ENCODE assay signal across 1 cellular context in genomic region chr9:109120204-109120789, GRCh38.
TF ChIP-seq lines count a peak whose summit lies in the region.

No MANE protein-coding gene starts in this region.

TF ChIP-seq in HepG2, 621 proteins besides CTCF, POLR2A, EP300 and RAD21 (continued from another document):
- no peak for TF ChIP-seq ZNF512B (CRISPR knock-in tag; IDR thresholded peaks at IDR 0.05; ENCODE audit: borderline replicate concordance)
- peak; percentile 92 for TF ChIP-seq ZNF740 (CRISPR knock-in tag; IDR thresholded peaks at IDR 0.05)
- no peak for TF ChIP-seq ZNF720 (CRISPR knock-in tag; IDR thresholded peaks at IDR 0.05)
- TF ChIP-seq, protein P1, sequence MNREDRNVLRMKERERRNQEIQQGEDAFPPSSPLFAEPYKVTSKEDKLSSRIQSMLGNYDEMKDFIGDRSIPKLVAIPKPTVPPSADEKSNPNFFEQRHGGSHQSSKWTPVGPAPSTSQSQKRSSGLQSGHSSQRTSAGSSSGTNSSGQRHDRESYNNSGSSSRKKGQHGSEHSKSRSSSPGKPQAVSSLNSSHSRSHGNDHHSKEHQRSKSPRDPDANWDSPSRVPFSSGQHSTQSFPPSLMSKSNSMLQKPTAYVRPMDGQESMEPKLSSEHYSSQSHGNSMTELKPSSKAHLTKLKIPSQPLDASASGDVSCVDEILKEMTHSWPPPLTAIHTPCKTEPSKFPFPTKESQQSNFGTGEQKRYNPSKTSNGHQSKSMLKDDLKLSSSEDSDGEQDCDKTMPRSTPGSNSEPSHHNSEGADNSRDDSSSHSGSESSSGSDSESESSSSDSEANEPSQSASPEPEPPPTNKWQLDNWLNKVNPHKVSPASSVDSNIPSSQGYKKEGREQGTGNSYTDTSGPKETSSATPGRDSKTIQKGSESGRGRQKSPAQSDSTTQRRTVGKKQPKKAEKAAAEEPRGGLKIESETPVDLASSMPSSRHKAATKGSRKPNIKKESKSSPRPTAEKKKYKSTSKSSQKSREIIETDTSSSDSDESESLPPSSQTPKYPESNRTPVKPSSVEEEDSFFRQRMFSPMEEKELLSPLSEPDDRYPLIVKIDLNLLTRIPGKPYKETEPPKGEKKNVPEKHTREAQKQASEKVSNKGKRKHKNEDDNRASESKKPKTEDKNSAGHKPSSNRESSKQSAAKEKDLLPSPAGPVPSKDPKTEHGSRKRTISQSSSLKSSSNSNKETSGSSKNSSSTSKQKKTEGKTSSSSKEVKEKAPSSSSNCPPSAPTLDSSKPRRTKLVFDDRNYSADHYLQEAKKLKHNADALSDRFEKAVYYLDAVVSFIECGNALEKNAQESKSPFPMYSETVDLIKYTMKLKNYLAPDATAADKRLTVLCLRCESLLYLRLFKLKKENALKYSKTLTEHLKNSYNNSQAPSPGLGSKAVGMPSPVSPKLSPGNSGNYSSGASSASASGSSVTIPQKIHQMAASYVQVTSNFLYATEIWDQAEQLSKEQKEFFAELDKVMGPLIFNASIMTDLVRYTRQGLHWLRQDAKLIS (CRISPR knock-in tag; IDR thresholded peaks at IDR 0.05), result no peak
- TF ChIP-seq KDM5A (IDR thresholded peaks at IDR 0.05; ENCODE audit: borderline replicate concordance, low read length), result peak; percentile 97
- TF ChIP-seq ZSCAN25 (CRISPR knock-in tag; IDR thresholded peaks at IDR 0.05), result no peak
- 0 out of 2 replicates have a peak, but pooled peaks have one; percentile 11 for TF ChIP-seq KMT2B (CRISPR knock-in tag; IDR thresholded peaks at IDR 0.05)
- TF ChIP-seq POGZ (CRISPR knock-in tag; IDR thresholded peaks at IDR 0.05), result 0 out of 2 replicates have a peak, but pooled peaks have one; percentile 11
- peak; percentile 26; the same call in 1 of the 2 replicates for TF ChIP-seq NFIC (IDR thresholded peaks at IDR 0.05; ENCODE audit: low read length)
- no peak for TF ChIP-seq SOX6 (IDR thresholded peaks at IDR 0.05)
- TF ChIP-seq SOX6 (CRISPR knock-in tag; IDR thresholded peaks at IDR 0.05), result 0 out of 2 replicates have a peak, but pooled peaks have one; percentile 15
- TF ChIP-seq TFDP1 (CRISPR knock-in tag; IDR thresholded peaks at IDR 0.05; ENCODE audit: borderline replicate concordance), result peak; percentile 90
- peak; percentile 62; the same call in 1 of the 2 replicates for TF ChIP-seq CREM (IDR thresholded peaks at IDR 0.05)
- no peak for TF ChIP-seq CREM (CRISPR knock-in tag; IDR thresholded peaks at IDR 0.05)
- TF ChIP-seq NFYC (CRISPR knock-in tag; IDR thresholded peaks at IDR 0.05), result peak; percentile 69; the same call in 1 of the 2 replicates
- TF ChIP-seq ZGPAT (CRISPR knock-in tag; IDR thresholded peaks at IDR 0.05), result no peak
- TF ChIP-seq SAP130 (CRISPR knock-in tag; IDR thresholded peaks at IDR 0.05; ENCODE audit: low read depth), result peak; percentile 83
- TF ChIP-seq ZNF878 (CRISPR knock-in tag; IDR thresholded peaks at IDR 0.05), result peak; percentile 81; the same call in 1 of the 2 replicates
- TF ChIP-seq HDAC2 (CRISPR knock-in tag; IDR thresholded peaks at IDR 0.05), result peak; percentile 39; the same call in 1 of the 2 replicates
- peak; percentile 9; the same call in 1 of the 2 replicates for TF ChIP-seq DRAP1 (CRISPR knock-in tag; IDR thresholded peaks at IDR 0.05)
- peak; percentile 99 for TF ChIP-seq SIN3B (IDR thresholded peaks at IDR 0.05; ENCODE audit: low read length)
- TF ChIP-seq ZNF143 (CRISPR knock-in tag; IDR thresholded peaks at IDR 0.05), result peak; percentile 70
- 0 out of 2 replicates have a peak, but pooled peaks have one; percentile 7 for TF ChIP-seq MED1 (CRISPR knock-in tag; IDR thresholded peaks at IDR 0.05)
- TF ChIP-seq RCOR2 (CRISPR knock-in tag; IDR thresholded peaks at IDR 0.05), result 0 out of 2 replicates have a peak, but pooled peaks have one; percentile 19
- no peak for TF ChIP-seq SAFB2 (CRISPR knock-in tag; IDR thresholded peaks at IDR 0.05; ENCODE audit: borderline replicate concordance, low read depth)
- TF ChIP-seq ZNF232 (CRISPR knock-in tag; IDR thresholded peaks at IDR 0.05; ENCODE audit: borderline replicate concordance), result no peak
- TF ChIP-seq GATAD1 (CRISPR knock-in tag; IDR thresholded peaks at IDR 0.05), result peak; percentile 92
- TF ChIP-seq ZNF121 (CRISPR knock-in tag; IDR thresholded peaks at IDR 0.05), result no peak
- TF ChIP-seq POLR2AphosphoS5 (IDR thresholded peaks at IDR 0.05; ENCODE audit: low read depth, low read length), result no peak
- no peak for TF ChIP-seq HINFP (CRISPR knock-in tag; IDR thresholded peaks at IDR 0.05; ENCODE audit: low read depth)
- no peak for TF ChIP-seq ZNF333 (CRISPR knock-in tag; IDR thresholded peaks at IDR 0.05; ENCODE audit: borderline replicate concordance)
- TF ChIP-seq, protein P2, sequence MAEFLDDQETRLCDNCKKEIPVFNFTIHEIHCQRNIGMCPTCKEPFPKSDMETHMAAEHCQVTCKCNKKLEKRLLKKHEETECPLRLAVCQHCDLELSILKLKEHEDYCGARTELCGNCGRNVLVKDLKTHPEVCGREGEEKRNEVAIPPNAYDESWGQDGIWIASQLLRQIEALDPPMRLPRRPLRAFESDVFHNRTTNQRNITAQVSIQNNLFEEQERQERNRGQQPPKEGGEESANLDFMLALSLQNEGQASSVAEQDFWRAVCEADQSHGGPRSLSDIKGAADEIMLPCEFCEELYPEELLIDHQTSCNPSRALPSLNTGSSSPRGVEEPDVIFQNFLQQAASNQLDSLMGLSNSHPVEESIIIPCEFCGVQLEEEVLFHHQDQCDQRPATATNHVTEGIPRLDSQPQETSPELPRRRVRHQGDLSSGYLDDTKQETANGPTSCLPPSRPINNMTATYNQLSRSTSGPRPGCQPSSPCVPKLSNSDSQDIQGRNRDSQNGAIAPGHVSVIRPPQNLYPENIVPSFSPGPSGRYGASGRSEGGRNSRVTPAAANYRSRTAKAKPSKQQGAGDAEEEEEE (CRISPR knock-in tag; IDR thresholded peaks at IDR 0.05; ENCODE audit: borderline replicate concordance), result no peak
- TF ChIP-seq ZNF317 (CRISPR knock-in tag; IDR thresholded peaks at IDR 0.05), result no peak
- TF ChIP-seq ZMYM4 (CRISPR knock-in tag; IDR thresholded peaks at IDR 0.05), result no peak; the same call in 1 of the 2 replicates
- no peak for TF ChIP-seq ZBTB43 (CRISPR knock-in tag; conservative IDR thresholded peaks at IDR 0.05)
- TF ChIP-seq ZBTB3 (CRISPR knock-in tag; IDR thresholded peaks at IDR 0.05; ENCODE audit: borderline replicate concordance, low read depth), result no peak
- TF ChIP-seq ZSCAN20 (CRISPR knock-in tag; IDR thresholded peaks at IDR 0.05; ENCODE audit: borderline replicate concordance), result no peak
- peak; percentile 2; the same call in 1 of the 2 replicates for TF ChIP-seq MIXL1 (CRISPR knock-in tag; IDR thresholded peaks at IDR 0.05)
- TF ChIP-seq E2F1 (CRISPR knock-in tag; IDR thresholded peaks at IDR 0.05), result peak; percentile 70
- TF ChIP-seq, protein P3, sequence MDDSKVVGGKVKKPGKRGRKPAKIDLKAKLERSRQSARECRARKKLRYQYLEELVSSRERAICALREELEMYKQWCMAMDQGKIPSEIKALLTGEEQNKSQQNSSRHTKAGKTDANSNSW (CRISPR knock-in tag; IDR thresholded peaks at IDR 0.05; ENCODE audit: borderline replicate concordance), result no peak
- TF ChIP-seq ZNF329 (CRISPR knock-in tag; IDR thresholded peaks at IDR 0.05; ENCODE audit: low read depth), result no peak
